Comparison of ENCODE assay signal across 13 cellular contexts in genomic region chr7:131372554-131372953, GRCh38. TPM values are rescaled to one million over a fixed set of nuclear protein-coding genes. Genes with fewer than 3 reads are reported as not detected.
DNase-seq lines count a peak whose midpoint lies in the region; ATAC-seq, FAIRE-seq and TF ChIP-seq lines count a peak whose summit lies in the region.
"Had no signal": no experiment of that assay in that cellular context is flagged by ENCODE, and none has a peak within 500 bp of the region (broad histone marks: within the 10 kb centered on the region; RNA-seq: fewer than 3 reads in every experiment).

No MANE protein-coding gene starts in this region.

- 80% methylated on average over 1 of the region's 1 CpG; no CpG with 5 or more reads in 1 of the 2 experiments for WGBS in endodermal cell (ENCODE audit: insufficient coverage in 1 of 2, insufficient read length in 1 of 2), 2 experiments
- 82 to 92% methylated on average over 1 of the region's 1 CpG for WGBS in pancreas, 2 donors

- FAIRE-seq in GM12892 (lab: Jason Lieb, UNC), result peak; percentile 24
- FAIRE-seq in pancreas (lab: Jason Lieb, UNC), result peak; percentile 47
- FAIRE-seq: GM12878 had no signal

- H3K9me3 Mint-ChIP-seq in endodermal cell, result no peaks in the 10 kb centered on the region
- H3K9me3 Mint-ChIP-seq in activated CD4-positive, alpha-beta memory T cell treated with anti-CD3 and anti-CD28 coated beads for 36 hours, result peaks cover 4% of the 10 kb centered on the region
- H3K9me3 Mint-ChIP-seq in natural killer cell, result no peaks in the 10 kb centered on the region
- no peaks in the 10 kb centered on the region for H3K9me3 Mint-ChIP-seq in Calu3 (ENCODE audit: low read depth, unreplicated experiment)
- H3K9me3 Mint-ChIP-seq: CD8-positive, alpha-beta memory T cell had no signal

- CTCF ChIA-PET in activated CD4-positive, alpha-beta memory T cell treated with anti-CD3 and anti-CD28 coated beads for 36 hours (lab: Charles Lee), result no interaction called here
- CTCF ChIA-PET in Calu3 (lab: Charles Lee), result no interaction called here

- H3K27ac ChIP-seq in endodermal cell (ENCODE audit: low read depth, low read length), result no peak overlapping the region
- no peak overlapping the region for H3K27ac ChIP-seq in pancreas
- H3K27ac ChIP-seq: BLaER1, HL-60 had no signal

- POLR2A ChIA-PET in activated CD4-positive, alpha-beta memory T cell treated with anti-CD3 and anti-CD28 coated beads for 36 hours (lab: Charles Lee), result interaction anchor here (0.6 kb wide), 1 partner anchor 275 kb away, joined by 4 read pairs; no protein-coding TSS in a partner anchor

- H3K4me3 ChIP-seq in endodermal cell (ENCODE audit: low read length) (no peak overlapping the region), pancreas (no peak overlapping the region)
- H3K4me3 ChIP-seq: BLaER1, GM12878 had no signal

- peaks cover 7% of the 10 kb centered on the region for H3K4me1 ChIP-seq in endodermal cell (ENCODE audit: control insufficient read depth, insufficient read depth, low read length)
- no peaks in the 10 kb centered on the region for H3K4me1 ChIP-seq in pancreas

- H3K27ac Mint-ChIP-seq in endodermal cell (peak overlapping the region; percentile 23), natural killer cell (no peak overlapping the region), Calu3 (ENCODE audit: unreplicated experiment) (no peak overlapping the region)
- H3K27ac Mint-ChIP-seq in activated CD4-positive, alpha-beta memory T cell treated with anti-CD3 and anti-CD28 coated beads for 36 hours, result no peak overlapping the region
- H3K27ac Mint-ChIP-seq: CD8-positive, alpha-beta memory T cell had no signal

- no peak for TF ChIP-seq POLR2A in GM12892 (IDR thresholded peaks at IDR 0.05; ENCODE audit: low read depth, low read length)

- intact Hi-C loops in pancreas (cut with DNase I), result no loop called here
- intact Hi-C loops in activated CD4-positive, alpha-beta memory T cell treated with anti-CD3 and anti-CD28 coated beads for 36 hours (cut with micrococcal nuclease), result no loop called here
- intact Hi-C loops in natural killer cell (cut with micrococcal nuclease), result no loop called here
- intact Hi-C loops in Calu3 (cut with micrococcal nuclease; ENCODE audit: unreplicated experiment), result loop anchor here (5.0 kb wide), 1 partner anchor 35 kb away; no protein-coding TSS in a partner anchor

- peaks cover 9% of the 10 kb centered on the region for H3K36me3 Mint-ChIP-seq in endodermal cell (ENCODE audit: low read depth)
- peaks cover 6% of the 10 kb centered on the region for H3K36me3 Mint-ChIP-seq in activated CD4-positive, alpha-beta memory T cell treated with anti-CD3 and anti-CD28 coated beads for 36 hours
- H3K36me3 Mint-ChIP-seq in natural killer cell, result no peaks in the 10 kb centered on the region
- H3K36me3 Mint-ChIP-seq in Calu3 (ENCODE audit: insufficient read depth, unreplicated experiment), result no peaks in the 10 kb centered on the region

- H3K4me3 Mint-ChIP-seq in endodermal cell, result no peak overlapping the region
- no peak overlapping the region for H3K4me3 Mint-ChIP-seq in activated CD4-positive, alpha-beta memory T cell treated with anti-CD3 and anti-CD28 coated beads for 36 hours
- no peak overlapping the region for H3K4me3 Mint-ChIP-seq in natural killer cell
- H3K4me3 Mint-ChIP-seq in Calu3 (ENCODE audit: low read depth, unreplicated experiment), result no peak overlapping the region
- H3K4me3 Mint-ChIP-seq: CD8-positive, alpha-beta memory T cell had no signal

- no peak for DNase-seq in GM12892 (ENCODE audit: insufficient read length)
- DNase-seq in NCI-H526 treated with DMSO at 0.1 percent for 48 hours (lab: John Stamatoyannopoulos, UW), result peak; percentile 19
- DNase-seq in endodermal cell, result no peak
- DNase-seq in pancreas, result no peak
- no peak for DNase-seq in activated CD4-positive, alpha-beta memory T cell treated with anti-CD3 and anti-CD28 coated beads for 36 hours
- DNase-seq in natural killer cell, result no peak
- DNase-seq in Calu3, result no peak
- DNase-seq: CD8-positive, alpha-beta memory T cell; DMS 273 treated with DMSO at 0.1 percent for 48 hours had no signal

- BruUV-seq in Calu3 (replicated peaks; lab: Mats Ljungman, UMichigan), result no TSS peak

- H3K27me3 Mint-ChIP-seq in endodermal cell (ENCODE audit: insufficient read depth), result no peaks in the 10 kb centered on the region
- no peaks in the 10 kb centered on the region for H3K27me3 Mint-ChIP-seq in activated CD4-positive, alpha-beta memory T cell treated with anti-CD3 and anti-CD28 coated beads for 36 hours
- H3K27me3 Mint-ChIP-seq in natural killer cell (ENCODE audit: low read depth in 2 of 2), result no peaks in the 10 kb centered on the region
- no peaks in the 10 kb centered on the region for H3K27me3 Mint-ChIP-seq in Calu3 (ENCODE audit: unreplicated experiment)
- H3K27me3 Mint-ChIP-seq: CD8-positive, alpha-beta memory T cell had no signal

- H3K27me3 ChIP-seq in endodermal cell (ENCODE audit: control insufficient read depth, insufficient read depth, low read length, poor library complexity, severe bottlenecking), result no peaks in the 10 kb centered on the region
- H3K27me3 ChIP-seq in pancreas, result no peaks in the 10 kb centered on the region
- H3K27me3 ChIP-seq: BLaER1 had no signal

- ATAC-seq in pancreas, result no peak
- ATAC-seq in natural killer cell, result no peak
- ATAC-seq: GM12878, HCT116 had no signal

- TF ChIP-seq CTCF in endodermal cell (conservative IDR thresholded peaks at IDR 0.05) (no peak), pancreas (IDR thresholded peaks at IDR 0.05) (no peak), natural killer cell (IDR thresholded peaks at IDR 0.05) (no peak), Calu3 (IDR thresholded peaks at IDR 0.05; ENCODE audit: unreplicated experiment) (no peak)

- H3K9ac ChIP-seq in endodermal cell (ENCODE audit: extremely low read depth, low read length, poor library complexity, severe bottlenecking), result no peak overlapping the region
- H3K9ac ChIP-seq: BLaER1 had no signal

- H3K9me3 ChIP-seq in endodermal cell (ENCODE audit: control insufficient read depth, low read length) (no peaks in the 10 kb centered on the region), pancreas (no peaks in the 10 kb centered on the region)
- H3K9me3 ChIP-seq: BLaER1 had no signal

- peaks cover 50% of the 10 kb centered on the region for H3K4me1 Mint-ChIP-seq in endodermal cell
- H3K4me1 Mint-ChIP-seq in activated CD4-positive, alpha-beta memory T cell treated with anti-CD3 and anti-CD28 coated beads for 36 hours (ENCODE audit: low read depth), result peaks cover 50% of the 10 kb centered on the region
- H3K4me1 Mint-ChIP-seq in natural killer cell, result peaks cover 53 to 67% of the 10 kb centered on the region in 2 donors
- H3K4me1 Mint-ChIP-seq in Calu3 (ENCODE audit: low read depth, unreplicated experiment), result peaks cover 28% of the 10 kb centered on the region

- peaks cover 7% of the 10 kb centered on the region for H3K36me3 ChIP-seq in endodermal cell (ENCODE audit: control insufficient read depth, insufficient read depth, low read length)
- no peaks in the 10 kb centered on the region for H3K36me3 ChIP-seq in pancreas

RNA-seq across cellular contexts. Expression of gene MKLN1, which starts 44.9 kb away (rescaled TPM):
- polyA plus RNA-seq in GM12892 (2012; ENCODE audit: missing spikeins), result 20.0 TPM
- total RNA-seq in endodermal cell (10 to 100 TPM; 69.3 to 71.8 TPM), pancreas (10 to 100 TPM; 14.5 to 30.2 (median 23.4) TPM), natural killer cell (10 to 100 TPM; 59.1 to 79.6 (median 65.0) TPM), Calu3 (2022) (36.8 and 47.1 TPM in 2 replicates)
- polyA plus RNA-seq in endodermal cell (2013, experiment 1 of 2), result 25.3 TPM
- 27.7 TPM for polyA plus RNA-seq in endodermal cell (2013, experiment 2 of 2)
- polyA plus RNA-seq in pancreas, result 1 to 10 TPM; 7.0 to 10.0 TPM
- total RNA-seq in activated CD4-positive, alpha-beta memory T cell treated with anti-CD3 and anti-CD28 coated beads for 36 hours, result 10 to 100 TPM; 33.0 to 33.8 TPM
